Comparison of ENCODE assay signal across 8 cellular contexts in the genomic region with DNA sequence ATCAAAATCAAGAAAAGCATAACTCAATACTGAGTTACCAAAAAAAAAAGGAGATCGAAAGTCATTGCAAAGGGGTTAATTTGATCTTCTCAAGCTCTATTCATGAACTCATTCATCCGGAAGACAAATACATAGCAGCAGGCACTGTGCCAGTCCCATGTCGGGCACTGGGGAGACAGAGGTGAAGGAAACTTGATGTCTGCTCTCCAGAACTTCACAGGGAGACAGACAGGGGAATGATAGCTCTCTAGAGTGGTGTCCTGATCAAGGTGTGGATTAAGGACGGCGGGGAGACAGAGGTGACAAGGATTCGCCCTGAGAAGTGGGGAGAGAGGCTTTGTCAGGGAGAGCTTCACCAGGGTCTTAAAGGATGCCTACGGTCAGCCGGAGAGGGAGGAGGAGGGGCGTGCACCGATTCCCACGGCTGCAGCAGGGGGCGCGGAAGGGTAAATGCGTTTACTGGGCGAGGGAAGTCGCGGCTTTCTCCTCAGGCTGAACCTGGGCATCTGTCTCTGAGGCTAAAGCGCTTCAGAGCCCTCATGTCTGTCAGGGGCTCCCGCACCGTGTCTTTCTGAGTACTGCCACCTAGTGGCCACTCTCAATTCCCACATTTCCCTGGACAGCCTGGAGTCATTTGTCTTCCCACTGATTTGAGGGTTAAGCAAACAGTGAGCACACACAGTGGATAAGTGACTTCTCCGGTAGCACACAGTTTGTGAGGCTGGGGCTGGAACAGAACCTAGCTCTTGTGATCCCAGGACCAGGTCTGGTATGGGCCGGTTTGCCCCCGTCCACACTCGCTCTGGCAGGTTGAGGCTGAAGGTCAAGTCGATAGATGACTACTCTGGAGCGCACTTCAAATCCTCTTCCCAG.
A peak's percentile ranks its signal among the peaks of the same experiment; 100 is the strongest.
DNase-seq lines count a peak whose midpoint lies in the region; ATAC-seq and TF ChIP-seq lines count a peak whose summit lies in the region.

No MANE protein-coding gene starts in this region.

- TF ChIP-seq CTCF in 22Rv1 (IDR thresholded peaks at IDR 0.05) (peak; percentile 94), choroid plexus epithelial cell (conservative IDR thresholded peaks at IDR 0.05; ENCODE audit: low read depth, low read length) (peak; percentile 94)

- H3K27ac ChIP-seq in 22Rv1 = no peak overlapping the region

- peak; percentile 75 for ATAC-seq in GM18505 (IDR thresholded peaks at IDR 0.05; ENCODE audit: unreplicated experiment)
- peak; percentile 86 for ATAC-seq in HG03159 (IDR thresholded peaks at IDR 0.05; ENCODE audit: unreplicated experiment)
- peak; percentile 84 for ATAC-seq in left lobe of liver

- TF ChIP-seq POLR2A in GM18505 (IDR thresholded peaks at IDR 0.05; ENCODE audit: borderline replicate concordance, extremely low read depth, insufficient read depth, insufficient read length) = no peak

- H3K4me3 ChIP-seq in choroid plexus epithelial cell (ENCODE audit: low read depth, low read length) = peak overlapping the region; percentile 66

- DNase-seq in NCI-H226 (peak; percentile 57), choroid plexus epithelial cell (ENCODE audit: low read depth) (peak; percentile 88), left lobe of liver (ENCODE audit: low spot score) (peak; percentile 70)
- DNase-seq in activated CD4-positive, alpha-beta T cell treated with anti-CD3 and anti-CD28 coated beads for 1 hour = peak; percentile 55
- DNase-seq in stimulated activated CD4-positive, alpha-beta T cell treated with anti-CD3 and anti-CD28 coated beads, Interleukin-2, amount 100 ng/mL, for 4 hours (ENCODE audit: low read depth) = peak; percentile 50
